ENCODE assay signal across 24 cellular contexts in genomic region chr2:107376910-107377309, GRCh38.
"Had no signal": no experiment of that assay in that cellular context is flagged by ENCODE, and none has a peak within 500 bp of the region (broad histone marks: within the 10 kb centered on the region; RNA-seq: fewer than 3 reads in every experiment).

No MANE protein-coding gene starts in this region.

- H3K27ac Mint-ChIP-seq: activated CD4-positive, alpha-beta memory T cell treated with anti-CD3 and anti-CD28 coated beads for 36 hours; activated CD4-positive, alpha-beta T cell treated with anti-CD3 and anti-CD28 coated beads, Interleukin-2, amount 10 ng/mL, durations not matched to agents 24 days and 14 days; activated naive CD4-positive, alpha-beta T cell treated with anti-CD3 and anti-CD28 coated beads for 36 hours; activated naive CD8-positive, alpha-beta T cell; activated T-helper 17 cell treated with anti-CD3 and anti-CD28 coated beads, Interleukin-2, amount 50 U/mL, for 72 hours; IgD-negative memory B cell; T-helper 1 cell treated with Interleukin-12 subunit alpha and Interleukin-12 subunit beta and Interleukin-4 antibody, amounts not matched to agents 30 μg/mL and 1 μg/mL, for 36 hours had no signal

- H3K27me3 ChIP-seq: brain microvascular endothelial cell, cardiac muscle cell, Peyer's patch had no signal

- ATAC-seq: activated T-helper 17 cell treated with anti-CD3 and anti-CD28 coated beads, Interleukin-2, amount 50 U/mL, for 72 hours had no signal

- H3K27me3 Mint-ChIP-seq: activated CD4-positive, alpha-beta memory T cell treated with anti-CD3 and anti-CD28 coated beads for 36 hours; activated CD4-positive, alpha-beta T cell treated with anti-CD3 and anti-CD28 coated beads, Interleukin-2, amount 10 ng/mL, durations not matched to agents 24 days and 14 days; activated naive CD8-positive, alpha-beta T cell; activated T-helper 17 cell treated with anti-CD3 and anti-CD28 coated beads, Interleukin-2, amount 50 U/mL, for 72 hours; IgD-negative memory B cell had no signal

- H3K36me3 Mint-ChIP-seq: activated CD4-positive, alpha-beta memory T cell treated with anti-CD3 and anti-CD28 coated beads for 36 hours; activated naive CD8-positive, alpha-beta T cell; IgD-negative memory B cell had no signal

- H3K27ac ChIP-seq: brain microvascular endothelial cell, cardiac muscle cell, Peyer's patch, RWPE1 had no signal

- H3K4me3 Mint-ChIP-seq: activated CD4-positive, alpha-beta memory T cell treated with anti-CD3 and anti-CD28 coated beads for 36 hours; activated CD4-positive, alpha-beta T cell treated with anti-CD3 and anti-CD28 coated beads, Interleukin-2, amount 10 ng/mL, durations not matched to agents 24 days and 14 days; activated naive CD4-positive, alpha-beta T cell treated with anti-CD3 and anti-CD28 coated beads for 36 hours; activated naive CD8-positive, alpha-beta T cell; activated T-helper 17 cell treated with anti-CD3 and anti-CD28 coated beads, Interleukin-2, amount 50 U/mL, for 72 hours; IgD-negative memory B cell; T-helper 1 cell treated with Interleukin-12 subunit alpha and Interleukin-12 subunit beta and Interleukin-4 antibody, amounts not matched to agents 30 μg/mL and 1 μg/mL, for 36 hours had no signal

- H3K36me3 ChIP-seq: brain microvascular endothelial cell, cardiac muscle cell, Peyer's patch had no signal

- H3K9me3 ChIP-seq: Peyer's patch had no signal

- H3K4me3 ChIP-seq: cardiac muscle cell, Peyer's patch had no signal

- H3K4me1 Mint-ChIP-seq: activated CD4-positive, alpha-beta T cell treated with anti-CD3 and anti-CD28 coated beads, Interleukin-2, amount 10 ng/mL, durations not matched to agents 24 days and 14 days; activated T-helper 17 cell treated with anti-CD3 and anti-CD28 coated beads, Interleukin-2, amount 50 U/mL, for 72 hours; IgD-negative memory B cell had no signal

- H3K9me3 Mint-ChIP-seq: activated CD4-positive, alpha-beta T cell treated with anti-CD3 and anti-CD28 coated beads, Interleukin-2, amount 10 ng/mL, durations not matched to agents 24 days and 14 days had no signal

- H3K4me1 ChIP-seq: Peyer's patch had no signal

- DNase-seq: activated CD4-positive, alpha-beta memory T cell treated with anti-CD3 and anti-CD28 coated beads for 36 hours; activated CD4-positive, alpha-beta T cell treated with anti-CD3 and anti-CD28 coated beads, Interleukin-2, amount 10 ng/mL, durations not matched to agents 24 days and 14 days; activated CD4-positive, CD25-positive, alpha-beta regulatory T cell treated with anti-CD3 and anti-CD28 coated beads, Interleukin-2, amount 50 U/mL, for 72 hours; activated CD8-positive, alpha-beta memory T cell treated with anti-CD3 and anti-CD28 coated beads for 24 hours; activated gamma-delta T cell; activated naive CD4-positive, alpha-beta T cell treated with anti-CD3 and anti-CD28 coated beads for 36 hours; activated T-cell treated with anti-CD3 and anti-CD28 coated beads for 4 hours; activated T-cell treated with anti-CD3 and anti-CD28 coated beads, Interleukin-2, amount 50 U/mL, for 48 hours; brain microvascular endothelial cell; KG1; NCI-H1092; NCI-H1417; NCI-H1930; NCI-H510A; NCI-H526 treated with DMSO at 0.1 percent for 48 hours; NCI-H82; Peyer's patch; SHP77 treated with DMSO at 0.1 percent for 48 hours had no signal
